In genomic region chr4:109921384-109921808, GRCh38 we compare ENCODE assay signal across 13 cellular contexts. TPM values are rescaled to one million over a fixed set of nuclear protein-coding genes. Genes with fewer than 3 reads are reported as not detected.
DNase-seq lines count a peak whose midpoint lies in the region; ATAC-seq and TF ChIP-seq lines count a peak whose summit lies in the region.
"Had no signal": no experiment of that assay in that cellular context is flagged by ENCODE, and none has a peak within 500 bp of the region (broad histone marks: within the 10 kb centered on the region; RNA-seq: fewer than 3 reads in every experiment).

No MANE protein-coding gene starts in this region.

- no peak for TF ChIP-seq CTCF in MM.1S (IDR thresholded peaks at IDR 0.05; ENCODE audit: low read length)

- no peaks in the 10 kb centered on the region for H3K27me3 ChIP-seq in MM.1S (replicated peaks; ENCODE audit: insufficient read depth, low read length)
- H3K27me3 ChIP-seq: heart left ventricle, right lobe of liver had no signal

- H3K4me1 ChIP-seq in MM.1S (ENCODE audit: low read length), result no peaks in the 10 kb centered on the region
- H3K4me1 ChIP-seq: heart left ventricle, right lobe of liver had no signal

- H3K79me2 ChIP-seq in MM.1S (ENCODE audit: low read length), result no peaks in the 10 kb centered on the region

- H3K4me2 ChIP-seq in MM.1S (ENCODE audit: low read depth, low read length), result no peak overlapping the region

- no peaks in the 10 kb centered on the region for H3K9me2 ChIP-seq in MM.1S (replicated peaks; ENCODE audit: insufficient read depth, low read length)

- H4K20me1 ChIP-seq in MM.1S (ENCODE audit: insufficient read depth, low read length), result no peaks in the 10 kb centered on the region

- no peaks in the 10 kb centered on the region for H3K36me3 ChIP-seq in MM.1S (replicated peaks; ENCODE audit: insufficient read depth, low read length)
- H3K36me3 ChIP-seq: heart left ventricle, right lobe of liver had no signal

- H3K9me3 ChIP-seq in MM.1S (replicated peaks; ENCODE audit: insufficient read depth, low read length), result no peaks in the 10 kb centered on the region
- H3K9me3 ChIP-seq: heart left ventricle, right lobe of liver had no signal

- H3F3A ChIP-seq in MM.1S (ENCODE audit: insufficient read depth, low read length), result no peaks in the 10 kb centered on the region

- no peak overlapping the region for H3K9ac ChIP-seq in MM.1S (ENCODE audit: low read length)

- peak; percentile 29 for ATAC-seq in esophagus mucosa
- ATAC-seq: right lobe of liver; stimulated activated naive CD8-positive, alpha-beta T cell treated with anti-CD3 and anti-CD28 coated beads, Interleukin-15, amount 100 ng/mL, for 72 hours had no signal

- H3K27ac ChIP-seq in MM.1S (ENCODE audit: low read length), result no peak overlapping the region
- H3K27ac ChIP-seq: heart left ventricle, right lobe of liver had no signal

- DNase-seq in ELF-1 (ENCODE audit: low read depth, low spot score) (peak; percentile 61), NCI-H460 (ENCODE audit: extremely low read depth, low read depth) (peak; percentile 56), non-pigmented ciliary epithelial cell (ENCODE audit: low read depth) (peak; percentile 88), dermis blood vessel endothelial cell (no peak), MM.1S (no peak), NCI-H69 (lab: John Stamatoyannopoulos, UW) (no peak), cerebellar nuclear complex (lab: John Stamatoyannopoulos, UW) (no peak)
- DNase-seq: activated naive CD4-positive, alpha-beta T cell treated with Interleukin-2 at 50 U/mL for 16 hours; heart left ventricle; NCI-H2029 treated with DMSO at 0.1 percent for 48 hours; right lobe of liver; stimulated activated naive CD8-positive, alpha-beta T cell treated with anti-CD3 and anti-CD28 coated beads, Interleukin-15, amount 100 ng/mL, for 72 hours had no signal

- H3K4me3 ChIP-seq in MM.1S (ENCODE audit: low read length), result no peak overlapping the region
- H3K4me3 ChIP-seq: heart left ventricle, right lobe of liver had no signal

- H2AFZ ChIP-seq in MM.1S (ENCODE audit: low read length), result no peak overlapping the region

RNA-seq across cellular contexts. Expression of gene EGF, which starts 8.7 kb away (rescaled TPM):
- 13.6 and 15.6 TPM in 2 replicates for total RNA-seq in NCI-H460 (2014; rRNA removed; shearing (Covaris generic))
- 17.1 and 23.3 TPM in 2 replicates for polyA plus RNA-seq in NCI-H460 (2014; cell fraction: nucleus; rRNA removed)
- 0.24 TPM for total RNA-seq in esophagus mucosa
- total RNA-seq in dermis blood vessel endothelial cell, result under 0.01 and 1.0 TPM in 2 replicates
- total RNA-seq: right lobe of liver had no signal

Comparison
In these comparisons a context has a peak if more than half of its experiments do, and no peak if none do; other contexts are left out.
1. DNase-seq: peak in ELF-1 (single experiment), NCI-H460 (single experiment) and non-pigmented ciliary epithelial cell (single experiment); none in dermis blood vessel endothelial cell (single experiment), MM.1S (single experiment), NCI-H69 (single experiment) and cerebellar nuclear complex (0 of 2).